Comparison of ENCODE assay signal across 9 cellular contexts in genomic region chr6:149852180-149852579, GRCh38. TPM values are rescaled to one million over a fixed set of nuclear protein-coding genes. Genes with fewer than 3 reads are reported as not detected.
A peak's percentile ranks its signal among the peaks of the same experiment; 100 is the strongest.
DNase-seq lines count a peak whose midpoint lies in the region; ATAC-seq, FAIRE-seq and TF ChIP-seq lines count a peak whose summit lies in the region.
"Had no signal": no experiment of that assay in that cellular context is flagged by ENCODE, and none has a peak within 500 bp of the region (broad histone marks: within the 10 kb centered on the region; RNA-seq: fewer than 3 reads in every experiment).

No MANE protein-coding gene starts in this region.

- peak; percentile 61 for TF ChIP-seq POLR2A in endothelial cell of umbilical vein (IDR thresholded peaks at IDR 0.05; ENCODE audit: low read depth, low read length)

- peaks cover 26% of the 10 kb centered on the region for H3K79me2 ChIP-seq in endothelial cell of umbilical vein (ENCODE audit: control insufficient read depth, insufficient read depth, low read length)

- no TSS peak for BruUV-seq in endothelial cell of umbilical vein (replicated peaks; lab: Mats Ljungman, UMichigan)

- peak overlapping the region; percentile 74 for H3K27ac ChIP-seq in endothelial cell of umbilical vein (ENCODE audit: insufficient read depth, low read depth, low read length)
- H3K27ac ChIP-seq in thoracic aorta: no peak overlapping the region
- H3K27ac ChIP-seq: HL-60 had no signal

- no peak overlapping the region for H3K27ac Mint-ChIP-seq in activated naive CD4-positive, alpha-beta T cell treated with anti-CD3 and anti-CD28 coated beads for 36 hours

- dilution Hi-C loops in endothelial cell of umbilical vein (cut with MboI; ENCODE audit: extremely low pct_ligation_motif_present, low sequenced_read_pairs): no loop called here

- H3K27me3 Mint-ChIP-seq in activated naive CD4-positive, alpha-beta T cell treated with anti-CD3 and anti-CD28 coated beads for 36 hours (ENCODE audit: low read depth): no peaks in the 10 kb centered on the region

- ATAC-seq in thoracic aorta (ENCODE audit: insufficient number of reproducible peaks, low FRiP score, low read depth): peak; percentile 51

- H3K36me3 Mint-ChIP-seq in activated naive CD4-positive, alpha-beta T cell treated with anti-CD3 and anti-CD28 coated beads for 36 hours (ENCODE audit: low read depth): no peaks in the 10 kb centered on the region

- intact Hi-C loops in activated naive CD4-positive, alpha-beta T cell treated with anti-CD3 and anti-CD28 coated beads for 36 hours (cut with micrococcal nuclease): loop anchor here (1.0 kb wide), 1 partner anchor 11 kb away; no protein-coding TSS in a partner anchor
- intact Hi-C loops in endothelial cell of umbilical vein (cut with micrococcal nuclease): no loop called here

- H3K4me1 ChIP-seq in endothelial cell of umbilical vein (ENCODE audit: control insufficient read depth, extremely low read depth, insufficient read depth, low read length): peaks cover 65% of the 10 kb centered on the region
- peaks cover 2 to 9% of the 10 kb centered on the region in 2 donors for H3K4me1 ChIP-seq in thoracic aorta (ENCODE audit: control insufficient read depth in 1 of 2, low read depth in 2 of 2)

- TF ChIP-seq CTCF in endothelial cell of umbilical vein (IDR thresholded peaks at IDR 0.05; ENCODE audit: extremely low read depth in 1 of 2, insufficient read depth in 1 of 2, low read depth in 1 of 2, low read length in 2 of 2) (no peak), thoracic aorta (IDR thresholded peaks at IDR 0.05) (no peak)

- peak overlapping the region; percentile 78 for H3K9ac ChIP-seq in endothelial cell of umbilical vein (replicated peaks; ENCODE audit: extremely low read depth, insufficient read depth, low read length)

- DNase-seq in activated naive CD4-positive, alpha-beta T cell treated with anti-CD3 and anti-CD28 coated beads for 36 hours: peak; percentile 30
- no peak for DNase-seq in activated naive CD4-positive, alpha-beta T cell (lab: John Stamatoyannopoulos, UW)
- peak; percentile 41 for DNase-seq in NCI-H2196 (lab: John Stamatoyannopoulos, UW; ENCODE audit: unreplicated experiment)
- DNase-seq in endothelial cell of umbilical vein (ENCODE audit: low read depth, low spot score): peak; percentile 71
- no peak for DNase-seq in thoracic aorta (ENCODE audit: low spot score)
- DNase-seq in NCI-H774 (lab: John Stamatoyannopoulos, UW): no peak
- DNase-seq in SW480 (ENCODE audit: low spot score): no peak
- DNase-seq in Kasumi-1 (lab: John Stamatoyannopoulos, UW): no peak

- no peak overlapping the region for H3K4me3 Mint-ChIP-seq in activated naive CD4-positive, alpha-beta T cell treated with anti-CD3 and anti-CD28 coated beads for 36 hours

- FAIRE-seq in endothelial cell of umbilical vein (lab: Jason Lieb, UNC): peak; percentile 73

- no peaks in the 10 kb centered on the region for H3K9me3 ChIP-seq in endothelial cell of umbilical vein (replicated peaks; ENCODE audit: control insufficient read depth, insufficient read depth, low read length)
- H3K9me3 ChIP-seq in thoracic aorta: no peaks in the 10 kb centered on the region

- H3K9me1 ChIP-seq in endothelial cell of umbilical vein (replicated peaks; ENCODE audit: control insufficient read depth, extremely low read depth, insufficient read depth, low read length): no peaks in the 10 kb centered on the region

- H3K9me3 Mint-ChIP-seq in activated naive CD4-positive, alpha-beta T cell treated with anti-CD3 and anti-CD28 coated beads for 36 hours: no peaks in the 10 kb centered on the region

- H4K20me1 ChIP-seq in endothelial cell of umbilical vein (replicated peaks; ENCODE audit: control insufficient read depth, extremely low read depth, insufficient read depth, low read length): no peaks in the 10 kb centered on the region

- CTCF ChIA-PET in activated naive CD4-positive, alpha-beta T cell treated with anti-CD3 and anti-CD28 coated beads for 36 hours (lab: Charles Lee): interaction anchor here (0.8 to 2.2 kb wide), 2 partner anchors 12 to 143 kb away, joined by 3 to 9 read pairs; no protein-coding TSS in a partner anchor
- CTCF ChIA-PET in endothelial cell of umbilical vein (lab: Charles Lee): no interaction called here

- H3K4me3 ChIP-seq in endothelial cell of umbilical vein (replicated peaks in 1 of 3; ENCODE audit: insufficient read depth in 1 of 3, low read depth in 1 of 3, low read length in 3 of 3) (peak overlapping the region; percentile 34 to 58 (median 44)), thoracic aorta (no peak overlapping the region)

- peak overlapping the region; percentile 97 for H3K4me2 ChIP-seq in endothelial cell of umbilical vein (ENCODE audit: insufficient read depth, low read length)

- no peaks in the 10 kb centered on the region for H3K36me3 ChIP-seq in endothelial cell of umbilical vein (ENCODE audit: control insufficient read depth in 2 of 2, extremely low read depth in 1 of 2, insufficient read depth in 2 of 2, low read length in 2 of 2)
- H3K36me3 ChIP-seq in thoracic aorta: no peaks in the 10 kb centered on the region

- peaks cover 13% of the 10 kb centered on the region for H3K4me1 Mint-ChIP-seq in activated naive CD4-positive, alpha-beta T cell treated with anti-CD3 and anti-CD28 coated beads for 36 hours (ENCODE audit: low read depth)

- H3K27me3 ChIP-seq in endothelial cell of umbilical vein (ENCODE audit: control insufficient read depth in 2 of 2, insufficient read depth in 2 of 2, low read length in 2 of 2): no peaks in the 10 kb centered on the region
- no peaks in the 10 kb centered on the region for H3K27me3 ChIP-seq in thoracic aorta (replicated peaks; ENCODE audit: insufficient read depth)

- H2AFZ ChIP-seq in endothelial cell of umbilical vein (ENCODE audit: low read depth, low read length): peak overlapping the region; percentile 16

- POLR2A ChIA-PET in endothelial cell of umbilical vein (lab: Charles Lee): no interaction called here

TF ChIP-seq in endothelial cell of umbilical vein, 7 proteins besides CTCF, POLR2A, EP300 and RAD21:
- TF ChIP-seq EZH2 (IDR thresholded peaks at IDR 0.05; ENCODE audit: borderline replicate concordance, low read depth, low read length, severe bottlenecking) (no peak), POLR2AphosphoS5 (IDR thresholded peaks at IDR 0.05; ENCODE audit: insufficient read depth, low read depth, low read length) (peak; percentile 67), MYC (IDR thresholded peaks at IDR 0.05; ENCODE audit: low read depth, low read length) (peak; percentile 44), GATA2 (IDR thresholded peaks at IDR 0.05; ENCODE audit: insufficient read depth, insufficient read length, low read depth, low read length) (peak; percentile 58), MAX (IDR thresholded peaks at IDR 0.05; ENCODE audit: insufficient read depth, insufficient read length) (no peak)

RNA-seq across cellular contexts. Expression of gene LRP11, which starts 12.0 kb away (rescaled TPM):
- total RNA-seq in activated naive CD4-positive, alpha-beta T cell treated with anti-CD3 and anti-CD28 coated beads for 36 hours: 1 to 10 TPM; 4.6 to 4.7 TPM
- total RNA-seq in endothelial cell of umbilical vein: 29.9 and 59.1 TPM in 2 replicates
- polyA plus RNA-seq in endothelial cell of umbilical vein: 17.5 and 23.1 TPM in 2 replicates
- polyA plus RNA-seq in endothelial cell of umbilical vein (2011; cell fraction: cytosol; rRNA removed): 18.6 and 20.8 TPM in 2 replicates
- polyA plus RNA-seq in endothelial cell of umbilical vein (2011; cell fraction: nucleus; rRNA removed): 14.9 and 17.1 TPM in 2 replicates
- 29.1 and 33.1 TPM in 2 replicates for polyA plus RNA-seq in endothelial cell of umbilical vein (2012)
- 54.4 and 54.5 TPM in 2 replicates for polyA minus RNA-seq in endothelial cell of umbilical vein
- 54.4 TPM for polyA minus RNA-seq in endothelial cell of umbilical vein (2011; cell fraction: cytosol; rRNA and poly(A)+ RNA removed)
- 11.0 TPM in 2 replicates for polyA minus RNA-seq in endothelial cell of umbilical vein (2011; cell fraction: nucleus; rRNA and poly(A)+ RNA removed)
- 10 to 100 TPM; 22.4 to 31.8 TPM for total RNA-seq in thoracic aorta

RNA-seq across cellular contexts. Expression of gene RAET1E, which starts 45.7 kb away (rescaled TPM):
- total RNA-seq in activated naive CD4-positive, alpha-beta T cell treated with anti-CD3 and anti-CD28 coated beads for 36 hours: not detected
- total RNA-seq in endothelial cell of umbilical vein (not detected in 2 replicates), thoracic aorta (not detected)
- polyA plus RNA-seq in endothelial cell of umbilical vein: 0.04 TPM in 1 of 2 replicates, not detected in the other
- polyA plus RNA-seq in endothelial cell of umbilical vein (2011; cell fraction: cytosol; rRNA removed): not detected in 2 replicates
- polyA plus RNA-seq in endothelial cell of umbilical vein (2011; cell fraction: nucleus; rRNA removed): not detected in 2 replicates
- polyA plus RNA-seq in endothelial cell of umbilical vein (2012): not detected in 2 replicates
- polyA minus RNA-seq in endothelial cell of umbilical vein: not detected in 2 replicates
- polyA minus RNA-seq in endothelial cell of umbilical vein (2011; cell fraction: cytosol; rRNA and poly(A)+ RNA removed): 7.4 TPM
- 0.19 TPM in 1 of 2 replicates, not detected in the other for polyA minus RNA-seq in endothelial cell of umbilical vein (2011; cell fraction: nucleus; rRNA and poly(A)+ RNA removed)

Comparison
In these comparisons a context has a peak if more than half of its experiments do, and no peak if none do; other contexts are left out.
1. DNase-seq: peak in activated naive CD4-positive, alpha-beta T cell treated with anti-CD3 and anti-CD28 coated beads for 36 hours (single experiment), NCI-H2196 (single experiment) and endothelial cell of umbilical vein (single experiment); none in activated naive CD4-positive, alpha-beta T cell (0 of 4), thoracic aorta (single experiment), NCI-H774 (single experiment), SW480 (single experiment) and Kasumi-1 (0 of 2).